22 cellular contexts compared by ENCODE assay signal in the genomic region with DNA sequence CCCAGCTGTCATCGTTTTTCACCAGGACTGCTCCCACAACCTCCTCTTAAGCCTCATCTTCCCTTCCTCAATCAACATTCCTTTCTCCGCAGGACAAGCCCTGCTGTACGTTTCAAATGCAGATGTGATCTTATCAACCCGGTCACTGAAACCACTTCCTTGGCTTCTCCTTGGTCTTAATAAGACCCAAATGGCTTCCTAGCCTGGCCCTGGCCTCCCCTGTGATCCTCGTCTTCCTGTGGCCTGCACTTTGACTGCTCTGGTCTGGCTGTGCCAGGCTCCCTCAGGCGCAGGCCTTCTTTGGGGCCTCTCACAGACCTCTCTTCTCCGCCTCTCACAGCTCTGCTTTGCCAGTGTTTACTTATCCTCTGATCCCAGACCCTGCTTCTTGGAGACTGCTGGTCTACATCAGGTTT. TPM values are rescaled to one million over a fixed set of nuclear protein-coding genes. Genes with fewer than 3 reads are reported as not detected.
DNase-seq lines count a peak whose midpoint lies in the region; ATAC-seq, FAIRE-seq and TF ChIP-seq lines count a peak whose summit lies in the region.
"Had no signal": no experiment of that assay in that cellular context is flagged by ENCODE, and none has a peak within 500 bp of the region (broad histone marks: within the 10 kb centered on the region; RNA-seq: fewer than 3 reads in every experiment).

No MANE protein-coding gene starts in this region.

- H3K36me3 ChIP-seq in IMR-90 (ENCODE audit: control insufficient read depth, insufficient read depth, low read length): no peaks in the 10 kb centered on the region
- no peaks in the 10 kb centered on the region for H3K36me3 ChIP-seq in astrocyte (ENCODE audit: insufficient read depth, low read length)
- H3K36me3 ChIP-seq in sigmoid colon: no peaks in the 10 kb centered on the region
- H3K36me3 ChIP-seq: adrenal gland, heart right ventricle, left lung had no signal

- H4K5ac ChIP-seq in IMR-90 (ENCODE audit: low read depth, low read length): no peak overlapping the region

- H3K27ac Mint-ChIP-seq in astrocyte (ENCODE audit: unreplicated experiment) (peak overlapping the region; percentile 21), progenitor cell of endocrine pancreas (peak overlapping the region; percentile 10)

- no peak overlapping the region for H3K4ac ChIP-seq in IMR-90 (ENCODE audit: low read depth, low read length)

- peaks cover 10% of the 10 kb centered on the region for H3K9me3 Mint-ChIP-seq in astrocyte (ENCODE audit: unreplicated experiment)
- H3K9me3 Mint-ChIP-seq in progenitor cell of endocrine pancreas (ENCODE audit: low read depth): peaks cover 5% of the 10 kb centered on the region
- H3K9me3 Mint-ChIP-seq: natural killer cell had no signal

- H3K36me3 Mint-ChIP-seq in astrocyte (ENCODE audit: low read depth, unreplicated experiment) (no peaks in the 10 kb centered on the region), progenitor cell of endocrine pancreas (ENCODE audit: insufficient read depth) (no peaks in the 10 kb centered on the region)
- H3K36me3 Mint-ChIP-seq: natural killer cell had no signal

- in situ Hi-C loops in IMR-90 (cut with MboI; ENCODE audit: low sequenced_read_pairs): no loop called here

- CTCF ChIA-PET in IMR-90 (lab: Yijun Ruan, JAX): no interaction called here

- H3K79me1 ChIP-seq in IMR-90 (ENCODE audit: low read depth in 1 of 2, low read length in 2 of 2): no peaks in the 10 kb centered on the region

- no peak overlapping the region for H3K4me3 Mint-ChIP-seq in astrocyte (ENCODE audit: unreplicated experiment)
- H3K4me3 Mint-ChIP-seq in progenitor cell of endocrine pancreas (ENCODE audit: low read depth): no peak overlapping the region
- H3K4me3 Mint-ChIP-seq: B cell, natural killer cell had no signal

- H2AFZ ChIP-seq in IMR-90 (replicated peaks; ENCODE audit: low read length, poor library complexity) (peak overlapping the region; percentile 24), astrocyte (ENCODE audit: low read depth, low read length) (no peak overlapping the region)

- H2BK120ac ChIP-seq in IMR-90 (ENCODE audit: low read depth, low read length): no peak overlapping the region

- no peaks in the 10 kb centered on the region for H3K79me2 ChIP-seq in astrocyte (ENCODE audit: insufficient read depth, low read length)

- H4K8ac ChIP-seq in IMR-90 (ENCODE audit: low read depth in 2 of 2, low read length in 2 of 2): no peak overlapping the region

- H3K9me3 ChIP-seq in IMR-90 (ENCODE audit: control insufficient read depth, insufficient read depth, low read length) (no peaks in the 10 kb centered on the region), astrocyte (ENCODE audit: insufficient read depth, low read depth, low read length) (no peaks in the 10 kb centered on the region), sigmoid colon (no peaks in the 10 kb centered on the region)
- H3K9me3 ChIP-seq: adrenal gland had no signal

- H2BK15ac ChIP-seq in IMR-90 (ENCODE audit: low read depth, low read length): no peak overlapping the region

- FAIRE-seq in astrocyte (lab: Jason Lieb, UNC): no peak
- FAIRE-seq: HTR-8/SVneo had no signal

- H3K18ac ChIP-seq in IMR-90 (ENCODE audit: low read depth, low read length): no peak overlapping the region

- intact Hi-C loops in IMR-90 (cut with micrococcal nuclease) (no loop called here), left ventricle myocardium superior (cut with micrococcal nuclease) (no loop called here), sigmoid colon (cut with DNase I) (no loop called here)

- H3K4me1 ChIP-seq in IMR-90 (ENCODE audit: control insufficient read depth, insufficient read depth, low read length) (peaks cover 4% of the 10 kb centered on the region), astrocyte (ENCODE audit: insufficient read depth, low read length) (peaks cover 4% of the 10 kb centered on the region), sigmoid colon (peaks cover 0 to 20% (median 7%) of the 10 kb centered on the region in 4 donors)
- H3K4me1 ChIP-seq: adrenal gland, left lung had no signal

- no peak overlapping the region for H2AK9ac ChIP-seq in IMR-90 (replicated peaks; ENCODE audit: low read depth, low read length, poor library complexity)

- dilution Hi-C loops in IMR-90 (cut with HindIII; ENCODE audit: low sequenced_read_pairs, unreplicated experiment): no loop called here

- DNase-seq in IMR-90 (no peak), astrocyte (ENCODE audit: low read depth) (no peak), iPS-NIHi7 (ENCODE audit: extremely low spot score) (peak; percentile 57), progenitor cell of endocrine pancreas (ENCODE audit: low spot score, unreplicated experiment) (no peak), left ventricle myocardium superior (no peak), sigmoid colon (no peak), NCI-H345 (lab: John Stamatoyannopoulos, UW) (no peak)
- DNase-seq: activated CD4-positive, alpha-beta T cell treated with anti-CD3 and anti-CD28 coated beads, Interleukin-2, amount 50 U/mL, for 48 hours; activated T-cell treated with anti-CD3 and anti-CD28 coated beads, Interleukin-2, amount 50 U/mL, for 48 hours; adrenal gland; heart right ventricle; left lung; natural killer cell; NCI-H1048; NCI-H2171; Right ventricle myocardium superior; stimulated activated CD4-positive, alpha-beta T cell treated with anti-CD3 and anti-CD28 coated beads, Interleukin-4, amount 100 ng/mL, for 24 hours had no signal

- ATAC-seq in IMR-90 (ENCODE audit: low read depth) (no peak), left ventricle myocardium superior (no peak)
- ATAC-seq: heart right ventricle, left lung, natural killer cell, sciatic nerve had no signal

- TF ChIP-seq EP300 in sigmoid colon (IDR thresholded peaks at IDR 0.05): no peak

- H3K56ac ChIP-seq in IMR-90 (ENCODE audit: extremely low read depth, insufficient read depth, low read length): no peak overlapping the region

- no peak overlapping the region for H4K91ac ChIP-seq in IMR-90 (ENCODE audit: insufficient read depth, low read depth, low read length)

- no peaks in the 10 kb centered on the region for H3K27me3 Mint-ChIP-seq in astrocyte (ENCODE audit: low read depth, unreplicated experiment)
- no peaks in the 10 kb centered on the region for H3K27me3 Mint-ChIP-seq in progenitor cell of endocrine pancreas
- H3K27me3 Mint-ChIP-seq: B cell had no signal

- H3K4me3 ChIP-seq in IMR-90 (ENCODE audit: insufficient read depth, low read depth, low read length) (no peak overlapping the region), astrocyte (ENCODE audit: insufficient read depth, low read depth, low read length) (no peak overlapping the region), sigmoid colon (no peak overlapping the region)
- H3K4me3 ChIP-seq: adrenal gland, coronary artery, heart right ventricle, left lung had no signal

- H3K4me1 Mint-ChIP-seq in astrocyte (ENCODE audit: low read depth, unreplicated experiment): peaks cover 24% of the 10 kb centered on the region
- peaks cover 20% of the 10 kb centered on the region for H3K4me1 Mint-ChIP-seq in progenitor cell of endocrine pancreas (ENCODE audit: low read depth)
- H3K4me1 Mint-ChIP-seq: natural killer cell had no signal

- H2AK5ac ChIP-seq in IMR-90 (ENCODE audit: low read depth, low read length): no peak overlapping the region

- no peak overlapping the region for H3K23ac ChIP-seq in IMR-90 (ENCODE audit: low read depth, low read length)

- H3K4me2 ChIP-seq in IMR-90 (ENCODE audit: low read depth, low read length): no peak overlapping the region
- no peak overlapping the region for H3K4me2 ChIP-seq in astrocyte (ENCODE audit: low read length)

- 25% methylated on average over 2 of the region's 7 CpGs; no CpG with 5 or more reads in 1 of the 2 experiments for WGBS in IMR-90 (ENCODE audit: extremely low coverage in 2 of 2, insufficient read length in 1 of 2), 2 experiments
- 60 to 71% methylated on average over 7 of the region's 7 CpGs for WGBS in sigmoid colon, 2 donors

- no peaks in the 10 kb centered on the region for H4K20me1 ChIP-seq in IMR-90 (ENCODE audit: insufficient read depth, low read length)
- no peaks in the 10 kb centered on the region for H4K20me1 ChIP-seq in astrocyte (ENCODE audit: insufficient read depth, low read length)

- no peaks in the 10 kb centered on the region for H3K27me3 ChIP-seq in IMR-90 (ENCODE audit: control insufficient read depth, insufficient read depth, low read length)
- H3K27me3 ChIP-seq in astrocyte (ENCODE audit: insufficient read depth, low read length): no peaks in the 10 kb centered on the region
- H3K27me3 ChIP-seq in sigmoid colon: no peaks in the 10 kb centered on the region
- H3K27me3 ChIP-seq: adrenal gland, heart right ventricle, left lung had no signal

- no peak for TF ChIP-seq POLR2A in IMR-90 (IDR thresholded peaks at IDR 0.05; ENCODE audit: low read depth, low read length)
- no peak for TF ChIP-seq POLR2A in sigmoid colon (IDR thresholded peaks at IDR 0.05)

- peaks cover 7% of the 10 kb centered on the region for H3K9me1 ChIP-seq in IMR-90 (ENCODE audit: insufficient read depth, low read length)

- H3K9ac ChIP-seq in IMR-90 (ENCODE audit: low read depth, low read length) (no peak overlapping the region), astrocyte (ENCODE audit: low read length) (no peak overlapping the region)

- POLR2A ChIA-PET in IMR-90 (lab: Charles Lee; ENCODE audit: unreplicated experiment): no interaction called here

- H2BK20ac ChIP-seq in IMR-90 (ENCODE audit: low read depth, low read length): no peak overlapping the region

- H3K14ac ChIP-seq in IMR-90 (replicated peaks; ENCODE audit: low read depth, low read length): peak overlapping the region; percentile 32; the same call in 1 of the 2 replicates

- H2BK5ac ChIP-seq in IMR-90 (ENCODE audit: low read depth, low read length, poor library complexity, severe bottlenecking): no peak overlapping the region

- H3K27ac ChIP-seq in IMR-90 (ENCODE audit: insufficient read depth, low read length) (no peak overlapping the region), astrocyte (ENCODE audit: low read depth, low read length) (no peak overlapping the region), sigmoid colon (peak overlapping the region in 2 of 4 donors; percentile 38 to 70)
- H3K27ac ChIP-seq: adrenal gland, coronary artery, epithelial cell of prostate, heart right ventricle, left lung had no signal

- no peak for TF ChIP-seq RAD21 in IMR-90 (IDR thresholded peaks at IDR 0.05; ENCODE audit: low read length)

- no TSS peak for BruUV-seq in IMR-90 (replicated peaks; lab: Mats Ljungman, UMichigan)

- no peak for TF ChIP-seq CTCF in IMR-90 (conservative IDR thresholded peaks at IDR 0.05; ENCODE audit: low read depth, low read length)
- TF ChIP-seq CTCF in astrocyte (IDR thresholded peaks at IDR 0.05; ENCODE audit: insufficient read depth, low read depth, low read length): no peak
- TF ChIP-seq CTCF in progenitor cell of endocrine pancreas (IDR thresholded peaks at IDR 0.05; ENCODE audit: unreplicated experiment): no peak
- no peak for TF ChIP-seq CTCF in sigmoid colon (IDR thresholded peaks at IDR 0.05)

RNA-seq across cellular contexts. Expression of a gene that starts 4.7 kb away (rescaled TPM):
- 13.9 and 18.3 TPM in 2 replicates for total RNA-seq in IMR-90 (2012; rRNA removed)
- 5.5 and 5.6 TPM in 2 replicates for polyA plus RNA-seq in IMR-90 (2012; rRNA removed)
- polyA plus RNA-seq in IMR-90 (2012; cell fraction: cytosol; rRNA removed): 3.1 and 3.7 TPM in 2 replicates
- polyA plus RNA-seq in IMR-90 (2012; cell fraction: nucleus; rRNA removed; ENCODE audit: low replicate concordance): 8.1 and 9.2 TPM in 2 replicates
- total RNA-seq in astrocyte: 17.9 and 20.5 TPM in 2 replicates
- total RNA-seq in progenitor cell of endocrine pancreas: 31.8 and 33.4 TPM in 2 replicates
- 7.1 TPM for total RNA-seq in left ventricle myocardium superior
- 10 to 100 TPM; 13.0 to 18.0 (median 13.3) TPM for total RNA-seq in sigmoid colon
- 10 to 100 TPM in 1 of 3 donors, 1 to 10 TPM in 2; 3.6 to 10.3 (median 4.9) TPM for polyA plus RNA-seq in sigmoid colon
